ENCODE assay signal across 11 cellular contexts in the genomic region with DNA sequence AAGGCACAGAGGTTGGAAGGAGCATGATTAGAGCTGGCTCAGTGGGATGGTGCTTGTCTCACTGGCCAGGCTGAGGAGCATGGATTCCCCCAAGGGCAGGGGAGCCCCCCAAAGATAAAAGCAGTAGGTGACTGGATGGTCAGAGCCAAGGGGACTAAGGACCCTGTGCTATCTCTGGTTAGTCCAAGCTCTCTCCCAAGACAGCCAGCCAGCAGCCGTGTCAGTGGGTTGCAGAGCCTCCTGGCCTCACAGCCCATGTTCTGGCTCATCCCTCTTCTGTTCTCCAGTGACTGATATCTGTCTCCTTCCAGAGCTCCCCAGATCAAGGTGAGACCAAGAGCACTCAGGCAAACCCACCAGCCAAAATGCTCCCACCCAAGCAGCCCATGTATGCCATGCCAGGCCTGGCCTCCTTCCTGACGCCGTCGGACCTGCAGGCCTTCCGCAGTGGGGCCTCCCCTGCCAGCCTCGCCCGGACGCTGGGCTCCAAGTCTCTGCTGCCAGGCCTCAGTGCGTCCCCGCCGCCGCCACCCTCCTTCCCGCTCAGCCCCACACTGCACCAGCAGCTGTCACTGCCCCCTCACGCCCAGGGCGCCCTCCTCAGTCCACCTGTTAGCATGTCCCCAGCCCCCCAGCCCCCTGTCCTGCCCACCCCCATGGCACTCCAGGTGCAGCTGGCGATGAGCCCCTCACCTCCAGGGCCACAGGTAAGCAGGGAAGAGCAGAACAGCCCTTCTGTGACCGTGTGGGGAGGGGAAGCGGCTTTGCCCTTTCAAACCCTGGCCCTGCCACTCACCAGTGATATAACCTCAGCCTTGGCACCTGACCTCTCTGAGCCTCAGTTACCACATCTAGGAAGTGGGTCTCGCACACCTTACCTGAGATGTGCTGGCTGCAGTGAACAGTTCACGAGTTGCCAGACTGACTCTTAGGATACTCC.
"Had no signal": no experiment of that assay in that cellular context is flagged by ENCODE, and none has a peak within 500 bp of the region (broad histone marks: within the 10 kb centered on the region; RNA-seq: fewer than 3 reads in every experiment).

No MANE protein-coding gene starts in this region.

- H3K27me3 ChIP-seq: SJSA1, testis had no signal

- H3K27me3 Mint-ChIP-seq: activated T-helper 17 cell treated with anti-CD3 and anti-CD28 coated beads, Interleukin-2, amount 50 U/mL, for 72 hours had no signal

- DNase-seq: activated CD4-positive, alpha-beta T cell treated with anti-CD3 and anti-CD28 coated beads, Interleukin-2, amount 50 U/mL, for 1 hour; amniotic stem cell; left ventricle myocardium inferior; stimulated activated CD4-positive, alpha-beta T cell treated with anti-CD3 and anti-CD28 coated beads, Interleukin-2, amount 100 ng/mL, for 48 hours; stimulated activated naive B cell treated with anti-CD40 and anti-IgM and Interleukin-4, amounts not matched to agents 10 μg/mL and 1 μg/mL and 100 μg/mL, for 72 hours; testis had no signal

- H3K27ac ChIP-seq: left ventricle myocardium inferior, parathyroid adenoma, SJSA1, testis had no signal

- H3K4me1 ChIP-seq: left ventricle myocardium inferior, parathyroid adenoma, SJSA1, testis had no signal

- H3K27ac Mint-ChIP-seq: activated T-helper 17 cell treated with anti-CD3 and anti-CD28 coated beads, Interleukin-2, amount 50 U/mL, for 72 hours; stimulated activated naive B cell treated with anti-CD40 and anti-IgM and Interleukin-4, amounts not matched to agents 10 μg/mL and 1 μg/mL and 100 μg/mL, for 72 hours; WTC11 had no signal

- ATAC-seq: activated T-helper 17 cell treated with anti-CD3 and anti-CD28 coated beads, Interleukin-2, amount 50 U/mL, for 72 hours; stimulated activated naive B cell treated with anti-CD40 and anti-IgM and Interleukin-4, amounts not matched to agents 10 μg/mL and 1 μg/mL and 100 μg/mL, for 72 hours; WTC11 had no signal

- H3K36me3 ChIP-seq: left ventricle myocardium inferior had no signal

- H3K9me3 ChIP-seq: left ventricle myocardium inferior, SJSA1, testis had no signal

- H3K9ac ChIP-seq: parathyroid adenoma had no signal

- H3K36me3 Mint-ChIP-seq: activated naive CD4-positive, alpha-beta T cell treated with anti-CD3 and anti-CD28 coated beads, Interleukin-2, amount 50 U/mL, for 24 hours; stimulated activated naive B cell treated with anti-CD40 and anti-IgM and Interleukin-4, amounts not matched to agents 10 μg/mL and 1 μg/mL and 100 μg/mL, for 72 hours; WTC11 had no signal

- H3K9me3 Mint-ChIP-seq: activated naive CD4-positive, alpha-beta T cell treated with anti-CD3 and anti-CD28 coated beads, Interleukin-2, amount 50 U/mL, for 24 hours; activated T-helper 17 cell treated with anti-CD3 and anti-CD28 coated beads, Interleukin-2, amount 50 U/mL, for 72 hours had no signal

- H3K4me3 ChIP-seq: left ventricle myocardium inferior, SJSA1, testis had no signal

- H3K4me3 Mint-ChIP-seq: activated naive CD4-positive, alpha-beta T cell treated with anti-CD3 and anti-CD28 coated beads, Interleukin-2, amount 50 U/mL, for 24 hours; activated T-helper 17 cell treated with anti-CD3 and anti-CD28 coated beads, Interleukin-2, amount 50 U/mL, for 72 hours; stimulated activated naive B cell treated with anti-CD40 and anti-IgM and Interleukin-4, amounts not matched to agents 10 μg/mL and 1 μg/mL and 100 μg/mL, for 72 hours; WTC11 had no signal

- H3K79me2 ChIP-seq: parathyroid adenoma had no signal

- H2AFZ ChIP-seq: parathyroid adenoma had no signal
